ENCODE assay signal across 1 cellular context in genomic region chr13:50410921-50411712, GRCh38.
TF ChIP-seq lines count a peak whose summit lies in the region.

No MANE protein-coding gene starts in this region.

TF ChIP-seq in K562, 482 proteins besides CTCF, POLR2A, EP300 and RAD21 (continued from another document and continues in another):
- TF ChIP-seq BCLAF1 (IDR thresholded peaks at IDR 0.05; ENCODE audit: borderline replicate concordance in 1 of 2, control insufficient read depth in 1 of 2, low read depth in 2 of 2, low read length in 1 of 2) (no peak), HOXB6 (CRISPR knock-in tag; IDR thresholded peaks at IDR 0.05; ENCODE audit: borderline replicate concordance) (no peak), PYGO2 (tag; IDR thresholded peaks at IDR 0.05) (no peak), CCAR2 (IDR thresholded peaks at IDR 0.05; ENCODE audit: low read depth, low read length) (no peak), BRCA1 (IDR thresholded peaks at IDR 0.05) (no peak), BRCA1 (CRISPR knock-in tag; IDR thresholded peaks at IDR 0.05) (no peak), ZNF140 (CRISPR knock-in tag; IDR thresholded peaks at IDR 0.05) (no peak), SRF (CRISPR knock-in tag; IDR thresholded peaks at IDR 0.05) (no peak), FOXJ3 (CRISPR knock-in tag; IDR thresholded peaks at IDR 0.05) (no peak), LARP7 (IDR thresholded peaks at IDR 0.05) (no peak), ZNF407 (IDR thresholded peaks at IDR 0.05; ENCODE audit: low read depth) (no peak), ZNF280B (CRISPR knock-in tag; IDR thresholded peaks at IDR 0.05) (no peak), CC2D1A (IDR thresholded peaks at IDR 0.05) (no peak; the same call in 1 of the 2 replicates), SFPQ (IDR thresholded peaks at IDR 0.05; ENCODE audit: low read depth, low read length) (no peak), THRAP3 (IDR thresholded peaks at IDR 0.05; ENCODE audit: borderline replicate concordance) (no peak), STAT5B (CRISPR knock-in tag; IDR thresholded peaks at IDR 0.05) (no peak), MEIS2 (IDR thresholded peaks at IDR 0.05; ENCODE audit: partially characterized antibody) (peak; percentile 2), PTRF (tag; IDR thresholded peaks at IDR 0.05) (no peak), FOXM1 (IDR thresholded peaks at IDR 0.05; ENCODE audit: low read depth) (no peak), FOXM1 (CRISPR knock-in tag; IDR thresholded peaks at IDR 0.05; ENCODE audit: low read depth) (no peak), AFF1 (IDR thresholded peaks at IDR 0.05; ENCODE audit: low read depth in 1 of 2, partially characterized antibody in 2 of 2) (no peak), KAT7 (CRISPR knock-in tag; IDR thresholded peaks at IDR 0.05; ENCODE audit: borderline replicate concordance) (no peak), ZFX (CRISPR knock-in tag; IDR thresholded peaks at IDR 0.05) (no peak), FUS (optimal IDR thresholded peaks at IDR 0.05; ENCODE audit: low read depth, low read length) (no peak), PCBP1 (IDR thresholded peaks at IDR 0.05; ENCODE audit: low read depth, low read length, poor library complexity, severe bottlenecking) (no peak), CBX2 (IDR thresholded peaks at IDR 0.05; ENCODE audit: insufficient read depth, low read length, poor library complexity, severe bottlenecking) (no peak), ZFPM2 (CRISPR knock-in tag; IDR thresholded peaks at IDR 0.05) (no peak), ZNF445 (CRISPR knock-in tag; IDR thresholded peaks at IDR 0.05; ENCODE audit: low read depth) (no peak), RHOXF2B (CRISPR knock-in tag; conservative IDR thresholded peaks at IDR 0.05) (no peak), NUFIP1 (IDR thresholded peaks at IDR 0.05; ENCODE audit: partially characterized antibody) (no peak), ZNF398 (CRISPR knock-in tag; IDR thresholded peaks at IDR 0.05) (no peak), TBL1XR1 (IDR thresholded peaks at IDR 0.05; ENCODE audit: low read length in 2 of 2) (peak in 1 of 2 experiments; percentile 38; a peak in 1 of 4 replicates), SETDB1 (IDR thresholded peaks at IDR 0.05; ENCODE audit: low read length) (no peak), SREBF1 (IDR thresholded peaks at IDR 0.05; ENCODE audit: borderline replicate concordance, low read depth, low read length) (no peak), ZNF717 (CRISPR knock-in tag; IDR thresholded peaks at IDR 0.05) (no peak), POLR2AphosphoS2 (IDR thresholded peaks at IDR 0.05; ENCODE audit: low read length) (no peak), ZBED1 (IDR thresholded peaks at IDR 0.05) (no peak), PML (IDR thresholded peaks at IDR 0.05; ENCODE audit: low read length) (no peak), ARID1B (IDR thresholded peaks at IDR 0.05) (peak; percentile 91), ATF1 (CRISPR knock-in tag; IDR thresholded peaks at IDR 0.05) (no peak), ATF1 (tag; IDR thresholded peaks at IDR 0.05) (no peak), ILK (tag; IDR thresholded peaks at IDR 0.05; ENCODE audit: borderline replicate concordance, low read depth) (no peak), CBX1 (IDR thresholded peaks at IDR 0.05; ENCODE audit: low read depth) (no peak), IRF1 (CRISPR knock-in tag; IDR thresholded peaks at IDR 0.05; ENCODE audit: borderline replicate concordance) (no peak), TRIM24 (IDR thresholded peaks at IDR 0.05) (peak; percentile 57 to 65; a peak in 2 of 4 replicates), ZFP30 (CRISPR knock-in tag; IDR thresholded peaks at IDR 0.05; ENCODE audit: borderline replicate concordance) (no peak), GABPB2 (CRISPR knock-in tag; conservative IDR thresholded peaks at IDR 0.05) (no peak)
